ENCODE assay signal across 22 cellular contexts in the genomic region with DNA sequence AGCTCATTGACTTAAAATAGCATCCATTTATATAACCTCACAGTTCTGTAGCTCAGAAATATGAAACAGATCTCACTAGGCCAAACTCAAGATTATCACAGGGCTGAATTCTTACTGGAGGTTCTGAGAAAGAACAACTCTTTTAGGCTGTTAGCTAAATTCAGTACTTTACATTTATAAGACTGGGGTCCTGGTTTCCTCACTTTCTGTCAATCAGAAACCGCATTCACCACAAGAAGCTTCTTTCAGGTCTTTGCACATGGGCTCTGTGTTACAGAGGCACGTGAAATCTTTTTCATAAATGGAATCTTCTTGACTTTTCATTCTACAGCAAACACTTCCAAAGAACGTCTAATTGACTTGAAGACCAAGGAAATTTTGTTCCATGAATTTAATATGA.
"Had no signal": no experiment of that assay in that cellular context is flagged by ENCODE, and none has a peak within 500 bp of the region (broad histone marks: within the 10 kb centered on the region; RNA-seq: fewer than 3 reads in every experiment).

No MANE protein-coding gene starts in this region.

- DNase-seq: hippocampal formation; kidney; left colon; left lung; mesendoderm; naive B cell; natural killer cell; nephron progenitor cell; ovary; right lobe of liver; stimulated activated CD4-positive, alpha-beta T cell treated with anti-CD3 and anti-CD28 coated beads, Interleukin-2, amount 100 ng/mL, for 24 hours; stimulated activated CD4-positive, alpha-beta T cell treated with anti-CD3 and anti-CD28 coated beads, Interleukin-4, amount 100 ng/mL, for 1 hour; stimulated activated naive B cell treated with anti-CD40 and anti-IgM and Interleukin-4, amounts not matched to agents 10 μg/mL and 1 μg/mL and 100 μg/mL, for 72 hours; stimulated activated naive CD8-positive, alpha-beta T cell treated with anti-CD3 and anti-CD28 coated beads, Interleukin-15, Interleukin-2, amounts not matched to agents 100 U/mL and 50 U/mL, for 24 hours; stomach; uterus had no signal

- H3K9me3 ChIP-seq: left lung, ovary, right atrium auricular region, right lobe of liver, suprapubic skin, thoracic aorta, tibial nerve, uterus had no signal

- H3K4me3 ChIP-seq: left lung, lung, ovary, right atrium auricular region, right lobe of liver, smooth muscle cell, stomach, suprapubic skin, thoracic aorta, tibial nerve, uterus had no signal

- H3K4me2 ChIP-seq: smooth muscle cell had no signal

- H3K27me3 ChIP-seq: left lung, ovary, right atrium auricular region, stomach, suprapubic skin, tibial nerve, uterus had no signal

- H3K27ac ChIP-seq: left lung, ovary, right atrium auricular region, right lobe of liver, stomach, suprapubic skin, thoracic aorta, tibial nerve, uterus had no signal

- H3K36me3 ChIP-seq: left lung, ovary, right atrium auricular region, right lobe of liver, stomach, suprapubic skin, thoracic aorta, tibial nerve, uterus had no signal

- H3K4me1 ChIP-seq: left lung, right atrium auricular region, right lobe of liver, stomach, suprapubic skin, tibial nerve, uterus had no signal
